ENCODE assay signal across 9 cellular contexts in genomic region chr20:13638162-13638495, GRCh38. TPM values are rescaled to one million over a fixed set of nuclear protein-coding genes. Genes with fewer than 3 reads are reported as not detected.
A peak's percentile ranks its signal among the peaks of the same experiment; 100 is the strongest.
DNase-seq lines count a peak whose midpoint lies in the region; ATAC-seq, FAIRE-seq and TF ChIP-seq lines count a peak whose summit lies in the region.
"Had no signal": no experiment of that assay in that cellular context is flagged by ENCODE, and none has a peak within 500 bp of the region (broad histone marks: within the 10 kb centered on the region; RNA-seq: fewer than 3 reads in every experiment).

No MANE protein-coding gene starts in this region.

- H3K36me3 ChIP-seq in GM12878 (ENCODE audit: control insufficient read depth in 2 of 2, insufficient read depth in 2 of 2, low read length in 1 of 2) (no peaks in the 10 kb centered on the region), lower lobe of right lung (no peaks in the 10 kb centered on the region), aorta (ENCODE audit: control insufficient read depth in 1 of 2, insufficient read depth in 2 of 2, low read length in 1 of 2) (no peaks in the 10 kb centered on the region)

- H3K27me3 ChIP-seq in GM12878 (replicated peaks in 1 of 2; ENCODE audit: control insufficient read depth in 2 of 2, insufficient read depth in 2 of 2, low read length in 1 of 2), result no peaks in the 10 kb centered on the region
- no peaks in the 10 kb centered on the region for H3K27me3 ChIP-seq in lower lobe of right lung (ENCODE audit: low read depth)
- no peaks in the 10 kb centered on the region for H3K27me3 ChIP-seq in aorta (ENCODE audit: control insufficient read depth in 1 of 2, insufficient read depth in 2 of 2, low read length in 1 of 2)

- H3K9me3 ChIP-seq in GM12878 (replicated peaks; ENCODE audit: control insufficient read depth, insufficient read depth, low read length), result no peaks in the 10 kb centered on the region
- H3K9me3 ChIP-seq in lower lobe of right lung, result no peaks in the 10 kb centered on the region
- H3K9me3 ChIP-seq in aorta (ENCODE audit: control insufficient read depth, low read length), result no peaks in the 10 kb centered on the region

- intact Hi-C loops in GM12878 (cut with micrococcal nuclease; ENCODE audit: unreplicated experiment) (loop anchor here (5.0 kb wide), 1 partner anchor 144 kb away; the partner anchor contains the start of gene ESF1), lower lobe of right lung (cut with DNase I) (no loop called here), aorta (cut with DNase I) (no loop called here)

- TF ChIP-seq EP300 in GM12878 (IDR thresholded peaks at IDR 0.05; ENCODE audit: borderline replicate concordance in 1 of 2, control insufficient read depth in 1 of 2, low read depth in 2 of 2, low read length in 2 of 2), result no peak

- no peak for TF ChIP-seq CTCF in GM12878 (IDR thresholded peaks at IDR 0.05 in 2 of 3, conservative IDR thresholded peaks at IDR 0.05 in 1 of 3; ENCODE audit: control insufficient read depth in 2 of 3, extremely low read depth in 1 of 3, insufficient read depth in 1 of 3, low read depth in 3 of 3, low read length in 3 of 3)
- no peak for TF ChIP-seq CTCF in lower lobe of right lung (IDR thresholded peaks at IDR 0.05)

- FAIRE-seq in GM12878 (lab: Jason Lieb, UNC), result no peak
- FAIRE-seq: TTC549 had no signal

- H3K4me1 ChIP-seq in GM12878 (ENCODE audit: control insufficient read depth, insufficient read depth, low read length) (no peaks in the 10 kb centered on the region), lower lobe of right lung (peaks cover 11% of the 10 kb centered on the region), aorta (ENCODE audit: control insufficient read depth in 1 of 2, insufficient read depth in 2 of 2, low read length in 2 of 2) (no peaks in the 10 kb centered on the region)

- 6% methylated on average over 7 of the region's 7 CpGs for WGBS in GM12878 (ENCODE audit: insufficient coverage, insufficient replicate concordance, low lambda C conversion rate, missing lambda C conversion rate)
- WGBS in aorta, 2 donors, result 0 to 2% methylated on average over 7 of the region's 7 CpGs

- POLR2A ChIA-PET in GM12878 (lab: Charles Lee), result no interaction called here

- DNase-seq in DMS53 (lab: John Stamatoyannopoulos, UW) (peak; percentile 76), M059J (ENCODE audit: low read depth) (peak; percentile 52), GM12878 (ENCODE audit: low read depth, low spot score) (no peak), lower lobe of right lung (no peak), aorta (no peak), UCSD-AML1 (lab: John Stamatoyannopoulos, UW; ENCODE audit: unreplicated experiment) (no peak), HK-2 (ENCODE audit: unreplicated experiment) (no peak)

- RAD21 ChIA-PET in GM12878 (lab: Charles Lee; ENCODE audit: unreplicated experiment), result interaction anchor here (1.4 kb wide), 1 partner anchor 27 kb away, joined by 3 read pairs; no protein-coding TSS in a partner anchor

- H3K79me2 ChIP-seq in GM12878 (ENCODE audit: control insufficient read depth, insufficient read depth, low read length), result peaks cover 12% of the 10 kb centered on the region

- peak overlapping the region; percentile 90 for H3K4me2 ChIP-seq in GM12878 (ENCODE audit: control insufficient read depth, insufficient read depth)

- CTCF ChIA-PET in GM12878 (lab: Yijun Ruan, JAX), result interaction anchor here (0.6 kb wide), 1 partner anchor 252 kb away, joined by 3 read pairs; no protein-coding TSS in a partner anchor

- H3K4me3 ChIP-seq in GM12878, result peak overlapping the region; percentile 90
- peak overlapping the region; percentile 85 for H3K4me3 ChIP-seq in lower lobe of right lung
- H3K4me3 ChIP-seq in aorta (ENCODE audit: low read length in 2 of 2), result peak overlapping the region; percentile 80 to 81

- no peak for ATAC-seq in GM12878
- ATAC-seq in lower lobe of right lung, result peak in 1 of 2 donors; percentile 40
- ATAC-seq in aorta (ENCODE audit: low FRiP score), result peak; percentile 4
- no peak for ATAC-seq in HG02870 (IDR thresholded peaks at IDR 0.05; ENCODE audit: unreplicated experiment)

- no peak for TF ChIP-seq RAD21 in GM12878 (IDR thresholded peaks at IDR 0.05; ENCODE audit: insufficient read depth, low read depth, low read length)

- H3K27ac ChIP-seq in GM12878 (ENCODE audit: control insufficient read depth, insufficient read depth), result no peak overlapping the region; the same call in 1 of the 2 replicates
- H3K27ac ChIP-seq in lower lobe of right lung, result peak overlapping the region; percentile 85
- peak overlapping the region in 1 of 2 donors; percentile 81 for H3K27ac ChIP-seq in aorta (ENCODE audit: low read depth in 1 of 2, low read length in 2 of 2)

- SMC1A ChIA-PET in GM12878 (lab: Charles Lee; ENCODE audit: uncharacterized antibody, unreplicated experiment), result interaction anchor here (1.0 kb wide), 1 partner anchor 14 kb away, joined by 3 read pairs; no protein-coding TSS in a partner anchor

- H2AFZ ChIP-seq in GM12878 (ENCODE audit: control insufficient read depth, low read depth, low read length), result peak overlapping the region; percentile 100

- BruUV-seq in GM12878 (replicated peaks; lab: Mats Ljungman, UMichigan), result no TSS peak

- H3K9ac ChIP-seq in GM12878 (ENCODE audit: control insufficient read depth, insufficient read depth, low read length), result peak overlapping the region; percentile 54

- no peaks in the 10 kb centered on the region for H4K20me1 ChIP-seq in GM12878 (ENCODE audit: control insufficient read depth, insufficient read depth)

- in situ Hi-C loops in GM12878 (cut with MboI), result no loop called here

- no peak for TF ChIP-seq POLR2A in GM12878 (IDR thresholded peaks at IDR 0.05; ENCODE audit: low read depth, low read length)

TF ChIP-seq in GM12878, 131 proteins besides CTCF, POLR2A, EP300 and RAD21:
- no peak for TF ChIP-seq NR2F1 (conservative IDR thresholded peaks at IDR 0.05)
- no peak for TF ChIP-seq BACH1 (IDR thresholded peaks at IDR 0.05; ENCODE audit: borderline replicate concordance)
- no peak for TF ChIP-seq NFXL1 (IDR thresholded peaks at IDR 0.05; ENCODE audit: borderline replicate concordance)
- TF ChIP-seq KLF5 (IDR thresholded peaks at IDR 0.05; ENCODE audit: partially characterized antibody), result no peak
- TF ChIP-seq POLR2AphosphoS2 (IDR thresholded peaks at IDR 0.05; ENCODE audit: low read depth, low read length), result no peak
- TF ChIP-seq SMAD5 (IDR thresholded peaks at IDR 0.05; ENCODE audit: low read depth), result no peak
- TF ChIP-seq, protein P1, sequence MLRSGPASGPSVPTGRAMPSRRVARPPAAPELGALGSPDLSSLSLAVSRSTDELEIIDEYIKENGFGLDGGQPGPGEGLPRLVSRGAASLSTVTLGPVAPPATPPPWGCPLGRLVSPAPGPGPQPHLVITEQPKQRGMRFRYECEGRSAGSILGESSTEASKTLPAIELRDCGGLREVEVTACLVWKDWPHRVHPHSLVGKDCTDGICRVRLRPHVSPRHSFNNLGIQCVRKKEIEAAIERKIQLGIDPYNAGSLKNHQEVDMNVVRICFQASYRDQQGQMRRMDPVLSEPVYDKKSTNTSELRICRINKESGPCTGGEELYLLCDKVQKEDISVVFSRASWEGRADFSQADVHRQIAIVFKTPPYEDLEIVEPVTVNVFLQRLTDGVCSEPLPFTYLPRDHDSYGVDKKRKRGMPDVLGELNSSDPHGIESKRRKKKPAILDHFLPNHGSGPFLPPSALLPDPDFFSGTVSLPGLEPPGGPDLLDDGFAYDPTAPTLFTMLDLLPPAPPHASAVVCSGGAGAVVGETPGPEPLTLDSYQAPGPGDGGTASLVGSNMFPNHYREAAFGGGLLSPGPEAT (IDR thresholded peaks at IDR 0.05; ENCODE audit: low read depth), result 0 out of 2 replicates have a peak, but pooled peaks have one; percentile 7

RNA-seq across cellular contexts. Expression of gene TASP1, which starts 0.6 kb away (rescaled TPM):
- 6.3 and 6.6 TPM in 2 replicates for total RNA-seq in M059J (2014; rRNA removed; shearing (Covaris generic))
- 40.3 and 46.4 TPM in 2 replicates for total RNA-seq in GM12878 (2013; cell fraction: nucleolus; rRNA removed)
- total RNA-seq in GM12878 (2014; rRNA removed) (9.2 and 10.1 TPM in 2 replicates), GM12878 (2014; rRNA removed; fragmentation: Illumina TruSeq; extraction: Trizol) (9.6 and 11.4 TPM in 2 replicates), GM12878 (2021) (10.0 and 10.1 TPM in 2 replicates), lower lobe of right lung (14.3 TPM), aorta (10 to 100 TPM; 32.8 to 74.6 TPM)
- polyA plus RNA-seq in GM12878 (2011; ENCODE audit: low read depth), result 3.2 TPM
- polyA plus RNA-seq in GM12878 (2011; rRNA removed) (10.8 and 14.8 TPM in 2 replicates), GM12878 (2014; fragmentation: Illumina TruSeq; extraction: Trizol) (7.4 and 7.9 TPM in 2 replicates), GM12878 (2014; fragmentation: Nextera tagmentation; extraction: Ambion mirVana) (10 to 100 TPM; 12.3 to 17.8 TPM), GM12878 (2014; rRNA removed) (7.6 and 7.7 TPM in 2 replicates), GM12878 (2016; fragmentation: Nextera tagmentation; extraction: Ambion mirVana) (10 to 100 TPM; 14.8 to 15.7 TPM), aorta (10 to 100 TPM; 13.2 to 18.9 TPM)
- polyA plus RNA-seq in GM12878 (2011; cell fraction: cytosol; rRNA removed), result 4.8 TPM in 2 replicates
- 11.7 and 14.9 TPM in 2 replicates for polyA plus RNA-seq in GM12878 (2011; cell fraction: nucleus; rRNA removed)
- polyA plus RNA-seq in GM12878 (2012), result 5.0 and 5.7 TPM in 2 replicates
- polyA minus RNA-seq in GM12878 (2011; rRNA and poly(A)+ RNA removed), result 19.3 and 20.9 TPM in 2 replicates
- 5.7 and 7.0 TPM in 2 replicates for polyA minus RNA-seq in GM12878 (2011; cell fraction: cytosol; rRNA and poly(A)+ RNA removed)
- 23.8 and 27.9 TPM in 2 replicates for polyA minus RNA-seq in GM12878 (2011; cell fraction: nucleus; rRNA and poly(A)+ RNA removed)

Comparison
In these comparisons a context has a peak if more than half of its experiments do, and no peak if none do; other contexts are left out.
1. DNase-seq: peak in DMS53 (single experiment) and M059J (single experiment); none in GM12878 (single experiment), lower lobe of right lung (single experiment), aorta (0 of 2), UCSD-AML1 (single experiment) and HK-2 (single experiment).
2. Peak in every context shown above with its lines, with median percentiles within 50 percentile points of each other: H3K4me3 ChIP-seq.